Comparison of ENCODE assay signal across 12 cellular contexts in the genomic region with DNA sequence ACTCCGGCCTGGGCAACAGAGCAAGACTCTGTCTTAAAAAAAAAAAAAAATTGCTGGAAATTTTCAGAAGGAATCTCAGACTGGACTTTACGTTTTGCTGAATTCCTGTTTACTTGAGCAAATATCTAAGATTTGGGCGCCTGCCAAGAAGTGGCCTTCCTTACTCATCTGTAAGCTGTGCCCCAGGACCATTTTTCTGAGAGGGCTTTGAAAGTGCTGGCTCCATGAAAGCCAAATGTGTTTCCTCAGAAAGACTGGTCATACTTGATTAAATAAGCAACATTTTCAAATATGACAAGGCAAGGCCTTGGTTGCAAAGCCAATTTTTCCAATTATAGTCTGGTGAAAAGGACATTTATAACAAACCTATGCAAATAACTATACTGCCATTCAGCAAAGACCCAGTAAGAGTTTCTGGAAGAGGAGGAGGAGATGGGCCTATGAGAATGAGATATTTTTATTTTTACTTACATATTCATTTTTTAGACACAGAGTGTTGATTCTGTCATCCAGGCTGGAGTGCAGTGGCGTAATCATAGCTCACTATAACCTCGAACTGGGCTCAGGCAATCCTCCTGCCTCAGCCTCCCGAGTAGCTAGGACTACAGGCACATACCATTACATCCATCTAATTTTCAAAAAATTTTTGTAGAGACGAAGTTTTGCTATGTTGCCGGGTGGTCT. TPM values are rescaled to one million over a fixed set of nuclear protein-coding genes. Genes with fewer than 3 reads are reported as not detected.
DNase-seq lines count a peak whose midpoint lies in the region; ATAC-seq and TF ChIP-seq lines count a peak whose summit lies in the region.
"Had no signal": no experiment of that assay in that cellular context is flagged by ENCODE, and none has a peak within 500 bp of the region (broad histone marks: within the 10 kb centered on the region; RNA-seq: fewer than 3 reads in every experiment).

No MANE protein-coding gene starts in this region.

- H3K9me3 Mint-ChIP-seq in activated CD8-positive, alpha-beta T cell treated with anti-CD3 and anti-CD28 coated beads, Interleukin-2, amount 10 ng/mL, durations not matched to agents 7 days and 5 days (ENCODE audit: insufficient read depth) = no peaks in the 10 kb centered on the region
- H3K9me3 Mint-ChIP-seq: activated T-helper 1 cell treated with anti-CD3 and anti-CD28 coated beads, Interleukin-12 subunit alpha, Interleukin-12 subunit beta, Interleukin-2, Interleukin-4 antibody, amounts not matched to agents 30 ng/mL and 10 ng/mL and 1 ng/mL, durations not matched to agents 14 hours and 24 hours and 36 hours; CD8-positive, alpha-beta T cell had no signal

- no peak overlapping the region for H3K27ac Mint-ChIP-seq in activated CD8-positive, alpha-beta T cell treated with anti-CD3 and anti-CD28 coated beads, Interleukin-2, amount 10 ng/mL, durations not matched to agents 7 days and 5 days
- H3K27ac Mint-ChIP-seq: activated T-helper 1 cell treated with anti-CD3 and anti-CD28 coated beads, Interleukin-12 subunit alpha, Interleukin-12 subunit beta, Interleukin-2, Interleukin-4 antibody, amounts not matched to agents 30 ng/mL and 10 ng/mL and 1 ng/mL, durations not matched to agents 14 hours and 24 hours and 36 hours; CD8-positive, alpha-beta T cell had no signal

- WGBS in right lobe of liver (ENCODE audit: insufficient coverage, low coverage, low lambda C conversion rate, missing lambda C conversion rate) = 62% methylated on average over 8 of the region's 8 CpGs

- in situ Hi-C loops in brain microvascular endothelial cell (cut with HindIII; ENCODE audit: low pct_ligation_motif_present, low sequenced_read_pairs) = no loop called here

- H3K4me3 Mint-ChIP-seq in activated CD8-positive, alpha-beta T cell treated with anti-CD3 and anti-CD28 coated beads, Interleukin-2, amount 10 ng/mL, durations not matched to agents 7 days and 5 days = no peak overlapping the region
- H3K4me3 Mint-ChIP-seq: activated T-helper 1 cell treated with anti-CD3 and anti-CD28 coated beads, Interleukin-12 subunit alpha, Interleukin-12 subunit beta, Interleukin-2, Interleukin-4 antibody, amounts not matched to agents 30 ng/mL and 10 ng/mL and 1 ng/mL, durations not matched to agents 14 hours and 24 hours and 36 hours; CD8-positive, alpha-beta T cell had no signal

- DNase-seq in AG10803 (ENCODE audit: low read depth) (peak; percentile 84), LoVo (ENCODE audit: low spot score) (peak; percentile 22), brain microvascular endothelial cell (peak; percentile 88), right lobe of liver (peak in 1 of 3 donors; percentile 40), NCI-H128 (lab: John Stamatoyannopoulos, UW; ENCODE audit: unreplicated experiment) (no peak), NCI-H1694 treated with DMSO at 0.1 percent for 48 hours (lab: John Stamatoyannopoulos, UW) (no peak), DMS 273 (lab: John Stamatoyannopoulos, UW; ENCODE audit: unreplicated experiment) (no peak)
- DNase-seq in activated CD8-positive, alpha-beta T cell treated with anti-CD3 and anti-CD28 coated beads, Interleukin-2, amount 10 ng/mL, durations not matched to agents 7 days and 5 days = no peak
- DNase-seq: CD8-positive, alpha-beta T cell; small intestine had no signal

- ATAC-seq in right lobe of liver = peak; percentile 36 to 71 (median 58)
- no peak for ATAC-seq in activated CD8-positive, alpha-beta T cell treated with anti-CD3 and anti-CD28 coated beads, Interleukin-2, amount 10 ng/mL, durations not matched to agents 7 days and 5 days
- ATAC-seq: CD8-positive, alpha-beta T cell had no signal

- H3K4me3 ChIP-seq in AG10803 (ENCODE audit: low read length) (no peak overlapping the region), brain microvascular endothelial cell (ENCODE audit: low read depth, low read length) (no peak overlapping the region), right lobe of liver (no peak overlapping the region)
- H3K4me3 ChIP-seq: dorsolateral prefrontal cortex had no signal

- intact Hi-C loops in right lobe of liver (cut with DNase I) = no loop called here

- POLR2A ChIA-PET in activated CD8-positive, alpha-beta T cell treated with anti-CD3 and anti-CD28 coated beads, Interleukin-2, amount 10 ng/mL, durations not matched to agents 7 days and 5 days (lab: Charles Lee) = no interaction called here

- peaks cover 13% of the 10 kb centered on the region for H3K27me3 Mint-ChIP-seq in activated CD8-positive, alpha-beta T cell treated with anti-CD3 and anti-CD28 coated beads, Interleukin-2, amount 10 ng/mL, durations not matched to agents 7 days and 5 days (ENCODE audit: low read depth)

- H3K36me3 Mint-ChIP-seq in activated CD8-positive, alpha-beta T cell treated with anti-CD3 and anti-CD28 coated beads, Interleukin-2, amount 10 ng/mL, durations not matched to agents 7 days and 5 days (ENCODE audit: low read depth) = no peaks in the 10 kb centered on the region
- H3K36me3 Mint-ChIP-seq: CD8-positive, alpha-beta T cell had no signal

- TF ChIP-seq POLR2A in right lobe of liver (IDR thresholded peaks at IDR 0.05) = no peak

- no peaks in the 10 kb centered on the region for H3K4me1 Mint-ChIP-seq in activated CD8-positive, alpha-beta T cell treated with anti-CD3 and anti-CD28 coated beads, Interleukin-2, amount 10 ng/mL, durations not matched to agents 7 days and 5 days (ENCODE audit: low read depth)

- no peaks in the 10 kb centered on the region for H3K4me1 ChIP-seq in right lobe of liver

- no peaks in the 10 kb centered on the region for H3K9me3 ChIP-seq in right lobe of liver

- H3K36me3 ChIP-seq in brain microvascular endothelial cell (replicated peaks) (no peaks in the 10 kb centered on the region), right lobe of liver (no peaks in the 10 kb centered on the region)

- TF ChIP-seq CTCF in AG10803 (conservative IDR thresholded peaks at IDR 0.05; ENCODE audit: low read length) = no peak
- TF ChIP-seq CTCF in brain microvascular endothelial cell (IDR thresholded peaks at IDR 0.05; ENCODE audit: low read depth, low read length, missing control alignments) = no peak
- no peak for TF ChIP-seq CTCF in right lobe of liver (IDR thresholded peaks at IDR 0.05)

- H3K27me3 ChIP-seq in brain microvascular endothelial cell (replicated peaks) (no peaks in the 10 kb centered on the region), right lobe of liver (no peaks in the 10 kb centered on the region)

- CTCF ChIA-PET in activated CD8-positive, alpha-beta T cell treated with anti-CD3 and anti-CD28 coated beads, Interleukin-2, amount 10 ng/mL, durations not matched to agents 7 days and 5 days (lab: Charles Lee) = interaction anchor here (0.7 to 0.9 kb wide), 2 partner anchors 149 to 906 kb away, joined by 3 read pairs; no protein-coding TSS in a partner anchor

- H3K27ac ChIP-seq in brain microvascular endothelial cell (peak overlapping the region; percentile 4), right lobe of liver (no peak overlapping the region)
- H3K27ac ChIP-seq: dorsolateral prefrontal cortex had no signal

RNA-seq across cellular contexts. Expression of a gene that starts 56.3 kb away (rescaled TPM):
- total RNA-seq in right lobe of liver = not detected
- total RNA-seq in activated CD8-positive, alpha-beta T cell treated with anti-CD3 and anti-CD28 coated beads, Interleukin-2, amount 10 ng/mL, durations not matched to agents 7 days and 5 days = not detected
- total RNA-seq: activated T-helper 1 cell treated with anti-CD3 and anti-CD28 coated beads, Interleukin-12 subunit alpha, Interleukin-12 subunit beta, Interleukin-2, Interleukin-4 antibody, amounts not matched to agents 30 ng/mL and 10 ng/mL and 1 ng/mL, durations not matched to agents 14 hours and 24 hours and 36 hours; CD8-positive, alpha-beta T cell had no signal

Comparison
In these comparisons a context has a peak if more than half of its experiments do, and no peak if none do; other contexts are left out.
1. DNase-seq: peak in AG10803 (single experiment), LoVo (single experiment) and brain microvascular endothelial cell (single experiment); none in NCI-H128 (single experiment), NCI-H1694 treated with DMSO at 0.1 percent for 48 hours (single experiment), DMS 273 (single experiment) and activated CD8-positive, alpha-beta T cell treated with anti-CD3 and anti-CD28 coated beads, Interleukin-2, amount 10 ng/mL, durations not matched to agents 7 days and 5 days (single experiment).